ENCODE assay signal across 29 cellular contexts in the genomic region with DNA sequence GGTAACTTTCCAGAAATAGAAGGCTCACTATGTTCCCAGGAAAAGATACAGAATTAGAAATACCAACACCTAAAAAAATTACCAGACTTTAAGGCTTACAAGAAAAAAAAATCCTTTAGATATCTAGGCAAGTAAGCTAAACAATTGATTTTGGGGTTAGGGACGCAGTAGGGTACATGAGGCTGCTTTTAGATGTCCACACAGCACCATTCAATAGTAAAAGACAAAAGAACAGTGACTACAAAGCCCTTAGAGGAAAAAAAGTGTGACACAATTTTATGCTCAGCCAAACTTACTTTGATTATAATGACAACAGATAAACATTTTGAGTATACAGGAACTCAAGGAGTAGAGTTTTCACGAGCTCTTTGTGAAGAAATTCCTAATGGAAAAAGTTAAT. TPM values are rescaled to one million over a fixed set of nuclear protein-coding genes. Genes with fewer than 3 reads are reported as not detected.
A peak's percentile ranks its signal among the peaks of the same experiment; 100 is the strongest.
DNase-seq lines count a peak whose midpoint lies in the region; ATAC-seq and TF ChIP-seq lines count a peak whose summit lies in the region.
"Had no signal": no experiment of that assay in that cellular context is flagged by ENCODE, and none has a peak within 500 bp of the region (broad histone marks: within the 10 kb centered on the region; RNA-seq: fewer than 3 reads in every experiment).

No MANE protein-coding gene starts in this region.

- H3K9me2 ChIP-seq in Loucy (replicated peaks; ENCODE audit: low read depth, low read length): no peaks in the 10 kb centered on the region

- peaks cover 2 to 6% of the 10 kb centered on the region in 2 donors for H3K36me3 Mint-ChIP-seq in activated T-cell treated with anti-CD3 and anti-CD28 coated beads, Interleukin-2, amount 50 U/mL, for 72 hours (ENCODE audit: insufficient read depth in 2 of 2)
- peaks cover 16% of the 10 kb centered on the region for H3K36me3 Mint-ChIP-seq in activated T-cell treated with anti-CD3 and anti-CD28 coated beads, Interleukin-2, amount 50 U/mL, for 4 hours (ENCODE audit: insufficient read depth)
- peaks cover 0 to 11% (median 6%) of the 10 kb centered on the region in 3 donors for H3K36me3 Mint-ChIP-seq in immature natural killer cell

- H3K4me3 ChIP-seq in Loucy (ENCODE audit: low read length, poor library complexity, severe bottlenecking): no peak overlapping the region
- H3K4me3 ChIP-seq: A549, PC-9, SK-N-MC, suprapubic skin, upper lobe of right lung had no signal

- peaks cover 13% of the 10 kb centered on the region; the same call in 1 of the 2 replicates for H3K36me3 ChIP-seq in Loucy (ENCODE audit: insufficient read depth, low read length)

- no peaks in the 10 kb centered on the region for H3K9me3 ChIP-seq in Loucy (ENCODE audit: insufficient read depth, low read depth, low read length)
- H3K9me3 ChIP-seq: A549, suprapubic skin, upper lobe of right lung had no signal

- H3K79me2 ChIP-seq in Loucy (ENCODE audit: insufficient read depth, low read length): peaks cover 41% of the 10 kb centered on the region

- no peak for TF ChIP-seq CTCF in Loucy (conservative IDR thresholded peaks at IDR 0.05; ENCODE audit: low read length)

- no peaks in the 10 kb centered on the region for H3K9me3 Mint-ChIP-seq in activated T-cell treated with anti-CD3 and anti-CD28 coated beads, Interleukin-2, amount 50 U/mL, for 72 hours
- no peaks in the 10 kb centered on the region for H3K9me3 Mint-ChIP-seq in activated T-cell treated with anti-CD3 and anti-CD28 coated beads, Interleukin-2, amount 50 U/mL, for 4 hours
- H3K9me3 Mint-ChIP-seq in immature natural killer cell: no peaks in the 10 kb centered on the region
- H3K9me3 Mint-ChIP-seq: activated naive CD8-positive, alpha-beta T cell treated with anti-CD3 and anti-CD28 coated beads, Interleukin-2, amount 50 U/mL, for 24 hours; endodermal cell; nephron had no signal

- peak overlapping the region; percentile 97 for H3K27ac Mint-ChIP-seq in activated T-cell treated with anti-CD3 and anti-CD28 coated beads, Interleukin-2, amount 50 U/mL, for 72 hours
- peak overlapping the region in 4 of 6 donors; percentile 19 to 84 (median 55) for H3K27ac Mint-ChIP-seq in immature natural killer cell

- peak overlapping the region in 1 of 2 donors; percentile 83 for H3K4me3 Mint-ChIP-seq in activated T-cell treated with anti-CD3 and anti-CD28 coated beads, Interleukin-2, amount 50 U/mL, for 72 hours
- no peak overlapping the region for H3K4me3 Mint-ChIP-seq in activated T-cell treated with anti-CD3 and anti-CD28 coated beads, Interleukin-2, amount 50 U/mL, for 4 hours
- peak overlapping the region in 1 of 5 donors; percentile 23 for H3K4me3 Mint-ChIP-seq in immature natural killer cell
- H3K4me3 Mint-ChIP-seq: activated CD8-positive, alpha-beta T cell treated with anti-CD3 and anti-CD28 coated beads, Interleukin-2, amount 10 ng/mL, durations not matched to agents 7 days and 5 days; activated naive CD8-positive, alpha-beta T cell treated with anti-CD3 and anti-CD28 coated beads, Interleukin-2, amount 50 U/mL, for 24 hours; endodermal cell; nephron had no signal

- H4K20me1 ChIP-seq in Loucy (ENCODE audit: insufficient read depth, low read length, poor library complexity, severe bottlenecking): peaks cover 12% of the 10 kb centered on the region

- peak in 1 of 2 donors; percentile 28 for ATAC-seq in activated T-cell treated with anti-CD3 and anti-CD28 coated beads, Interleukin-2, amount 50 U/mL, for 72 hours (replicated peaks in 1 of 2)
- ATAC-seq in activated T-cell treated with anti-CD3 and anti-CD28 coated beads, Interleukin-2, amount 50 U/mL, for 4 hours: no peak
- ATAC-seq in GM21723 (IDR thresholded peaks at IDR 0.05; ENCODE audit: unreplicated experiment): no peak
- ATAC-seq: A549; activated naive CD8-positive, alpha-beta T cell treated with anti-CD3 and anti-CD28 coated beads, Interleukin-2, amount 50 U/mL, for 24 hours; HCT116; HepG2; upper lobe of right lung had no signal

- DNase-seq in activated T-cell treated with anti-CD3 and anti-CD28 coated beads, Interleukin-2, amount 50 U/mL, for 72 hours: no peak
- no peak for DNase-seq in activated T-cell treated with anti-CD3 and anti-CD28 coated beads, Interleukin-2, amount 50 U/mL, for 4 hours
- DNase-seq in immature natural killer cell (no peak), superior temporal gyrus (ENCODE audit: extremely low spot score) (peak; percentile 35), occipital lobe (lab: John Stamatoyannopoulos, UW) (no peak), NCI-H1048 (lab: John Stamatoyannopoulos, UW) (no peak)
- DNase-seq: activated CD8-positive, alpha-beta T cell treated with anti-CD3 and anti-CD28 coated beads, Interleukin-2, amount 10 ng/mL, durations not matched to agents 7 days and 5 days; activated gamma-delta T cell treated with Interleukin-2 at 50 U/mL for 16 hours; activated naive CD8-positive, alpha-beta T cell treated with anti-CD3 and anti-CD28 coated beads, Interleukin-2, amount 50 U/mL, for 24 hours; glutamatergic neuron; Karpas-422; kidney; NCI-H1417 treated with DMSO at 0.1 percent for 48 hours; NCI-H2081 treated with DMSO at 0.1 percent for 48 hours; NCI-H2227 treated with DMSO at 0.1 percent for 48 hours; NCI-H526 treated with DMSO at 0.1 percent for 48 hours; NK-92 treated with Interleukin-12 subunit alpha and Interleukin-12 subunit beta, amount 100 ng/mL, for 24 hours; PC-9; upper lobe of right lung had no signal

- H3F3A ChIP-seq in Loucy (ENCODE audit: low read depth): no peaks in the 10 kb centered on the region

- H3K4me1 Mint-ChIP-seq in activated T-cell treated with anti-CD3 and anti-CD28 coated beads, Interleukin-2, amount 50 U/mL, for 72 hours (ENCODE audit: low read depth): peaks cover 15% of the 10 kb centered on the region
- H3K4me1 Mint-ChIP-seq in activated T-cell treated with anti-CD3 and anti-CD28 coated beads, Interleukin-2, amount 50 U/mL, for 4 hours (ENCODE audit: low read depth): peaks cover 34% of the 10 kb centered on the region
- H3K4me1 Mint-ChIP-seq in immature natural killer cell: peaks cover 32 to 48% of the 10 kb centered on the region in 2 donors
- H3K4me1 Mint-ChIP-seq: nephron had no signal

- peak overlapping the region; percentile 8 for H3K9ac ChIP-seq in Loucy (ENCODE audit: low read depth, low read length, poor library complexity, severe bottlenecking)
- H3K9ac ChIP-seq: parathyroid adenoma had no signal

- H3K27me3 ChIP-seq in Loucy (ENCODE audit: insufficient read depth, low read length, poor library complexity, severe bottlenecking): no peaks in the 10 kb centered on the region
- H3K27me3 ChIP-seq: suprapubic skin, upper lobe of right lung had no signal

- no peak overlapping the region for H2AFZ ChIP-seq in Loucy (ENCODE audit: low read length)
- H2AFZ ChIP-seq: parathyroid adenoma, PC-9 had no signal

- H3K27me3 Mint-ChIP-seq in activated T-cell treated with anti-CD3 and anti-CD28 coated beads, Interleukin-2, amount 50 U/mL, for 72 hours (ENCODE audit: low read depth): no peaks in the 10 kb centered on the region
- no peaks in the 10 kb centered on the region for H3K27me3 Mint-ChIP-seq in activated T-cell treated with anti-CD3 and anti-CD28 coated beads, Interleukin-2, amount 50 U/mL, for 4 hours (ENCODE audit: low read depth)
- H3K27me3 Mint-ChIP-seq in immature natural killer cell (ENCODE audit: low read depth in 3 of 3): peaks cover 0 to 8% (median 2%) of the 10 kb centered on the region in 3 donors
- H3K27me3 Mint-ChIP-seq: activated naive CD8-positive, alpha-beta T cell treated with anti-CD3 and anti-CD28 coated beads, Interleukin-2, amount 50 U/mL, for 24 hours had no signal

- H3K4me1 ChIP-seq in Loucy (ENCODE audit: insufficient read depth, low read length, poor library complexity, severe bottlenecking): peaks cover 12% of the 10 kb centered on the region
- H3K4me1 ChIP-seq: parathyroid adenoma had no signal

- H3K4me2 ChIP-seq in Loucy (ENCODE audit: low read depth, low read length, poor library complexity, severe bottlenecking): peak overlapping the region; percentile 63
- H3K4me2 ChIP-seq: A549, PC-9 had no signal

RNA-seq across cellular contexts. Expression of a gene that starts 29.9 kb away (rescaled TPM):
- 10 to 100 TPM; 33.3 to 45.7 TPM for total RNA-seq in activated T-cell treated with anti-CD3 and anti-CD28 coated beads, Interleukin-2, amount 50 U/mL, for 72 hours
- 10 to 100 TPM; 69.7 to 73.9 (median 70.0) TPM for total RNA-seq in activated T-cell treated with anti-CD3 and anti-CD28 coated beads, Interleukin-2, amount 50 U/mL, for 4 hours
- 10 to 100 TPM in 2 of 3 donors, 1 to 10 TPM in 1; 7.9 to 23.8 (median 11.8) TPM for polyA plus RNA-seq in immature natural killer cell
- total RNA-seq in occipital lobe: 17.0 TPM
